In the genomic region with DNA sequence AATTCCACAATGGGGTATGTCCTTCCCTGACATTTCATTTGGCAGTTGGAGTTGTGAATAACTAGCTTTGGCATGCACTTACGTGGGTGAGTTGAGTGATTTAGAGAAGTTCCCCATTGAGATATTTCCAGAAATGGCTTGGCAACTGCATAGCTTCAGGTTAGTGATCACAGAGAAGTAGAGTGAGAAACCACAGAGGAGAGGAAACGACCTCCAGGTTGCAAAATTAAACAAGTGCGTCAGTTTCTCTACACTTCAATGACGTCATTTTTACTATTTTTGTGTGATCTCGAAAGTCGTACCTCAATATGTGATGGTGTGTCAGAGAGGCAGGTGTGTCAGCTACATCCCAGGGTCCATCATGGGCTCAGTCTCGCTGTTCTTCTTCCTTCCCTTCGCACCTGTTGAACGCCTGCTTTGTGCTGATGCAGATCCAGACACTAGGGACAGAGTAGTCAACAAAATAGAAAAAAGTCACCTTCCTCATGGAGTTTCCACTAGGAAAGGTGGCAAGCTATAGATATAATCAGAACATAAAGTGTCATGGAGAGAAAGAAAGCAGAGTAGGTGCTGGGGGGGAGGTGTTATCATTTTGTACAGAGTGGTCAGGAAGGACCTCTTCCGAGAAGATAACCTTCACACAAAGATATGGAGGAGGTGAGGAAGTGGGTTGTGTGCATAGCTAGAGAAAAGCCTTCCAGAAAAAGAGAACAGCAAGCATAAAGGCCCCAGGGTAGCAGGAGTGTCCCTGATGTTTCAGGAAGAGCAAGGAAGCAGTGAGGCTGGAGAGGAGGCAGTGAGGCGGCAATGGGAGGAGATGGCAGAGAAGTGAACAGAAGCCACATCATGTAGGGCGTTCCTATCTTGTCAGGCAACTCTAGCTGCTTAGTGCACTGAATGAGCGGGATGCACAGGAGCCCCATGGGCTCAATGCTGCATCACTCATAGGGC, we compare ENCODE assay signal across 8 cellular contexts.
A peak's percentile ranks its signal among the peaks of the same experiment; 100 is the strongest.
DNase-seq lines count a peak whose midpoint lies in the region; ATAC-seq and TF ChIP-seq lines count a peak whose summit lies in the region.

No MANE protein-coding gene starts in this region.

- H3K36me3 ChIP-seq in OCI-LY1 (ENCODE audit: insufficient read depth, low read length) (peaks cover 80% of the 10 kb centered on the region), sigmoid colon (no peaks in the 10 kb centered on the region), WERI-Rb-1 (no peaks in the 10 kb centered on the region)

- TF ChIP-seq CTCF in OCI-LY1 (IDR thresholded peaks at IDR 0.05; ENCODE audit: low read length) (no peak), endothelial cell (IDR thresholded peaks at IDR 0.05; ENCODE audit: unreplicated experiment) (no peak), sigmoid colon (IDR thresholded peaks at IDR 0.05) (no peak), WERI-Rb-1 (IDR thresholded peaks at IDR 0.05; ENCODE audit: low read depth, low read length) (no peak)

- H3K27ac ChIP-seq in OCI-LY1 (ENCODE audit: low read depth, low read length, poor library complexity, severe bottlenecking), result peak overlapping the region; percentile 62
- no peak overlapping the region for H3K27ac ChIP-seq in sigmoid colon
- H3K27ac ChIP-seq in WERI-Rb-1, result no peak overlapping the region

- TF ChIP-seq EP300 in sigmoid colon (IDR thresholded peaks at IDR 0.05), result no peak

- ATAC-seq in GM18868 (IDR thresholded peaks at IDR 0.05; ENCODE audit: unreplicated experiment), result peak; percentile 93
- ATAC-seq in HG02623 (IDR thresholded peaks at IDR 0.05; ENCODE audit: unreplicated experiment), result peak; percentile 77

- H3K4me3 Mint-ChIP-seq in endothelial cell (ENCODE audit: unreplicated experiment), result no peak overlapping the region

- H3K4me1 Mint-ChIP-seq in endothelial cell (ENCODE audit: unreplicated experiment), result peaks cover 5% of the 10 kb centered on the region

- DNase-seq in iris pigment epithelial cell (ENCODE audit: low read depth), result peak; percentile 13
- DNase-seq in endothelial cell (ENCODE audit: low spot score), result no peak
- DNase-seq in DMS 273 treated with DMSO at 0.1 percent for 48 hours (lab: John Stamatoyannopoulos, UW), result no peak
- no peak for DNase-seq in sigmoid colon
- no peak for DNase-seq in WERI-Rb-1

- H3K4me1 ChIP-seq in OCI-LY1 (ENCODE audit: insufficient read depth, low read length, severe bottlenecking) (peaks cover 28% of the 10 kb centered on the region), sigmoid colon (peaks cover 0 to 4% (median 0%) of the 10 kb centered on the region in 4 donors)

- no peak for TF ChIP-seq POLR2A in sigmoid colon (IDR thresholded peaks at IDR 0.05)

- peaks cover 6% of the 10 kb centered on the region; the same call in 1 of the 2 replicates for H3K79me2 ChIP-seq in OCI-LY1 (ENCODE audit: insufficient read depth, low read length)

- peak overlapping the region; percentile 29; the same call in 1 of the 2 replicates for H3K4me2 ChIP-seq in OCI-LY1 (ENCODE audit: low read length)

- no peak overlapping the region for H3K27ac Mint-ChIP-seq in endothelial cell (ENCODE audit: unreplicated experiment)

- no peaks in the 10 kb centered on the region for H3K27me3 ChIP-seq in OCI-LY1 (ENCODE audit: insufficient read depth, low read length)
- H3K27me3 ChIP-seq in sigmoid colon, result no peaks in the 10 kb centered on the region
- peaks cover 47% of the 10 kb centered on the region for H3K27me3 ChIP-seq in WERI-Rb-1 (ENCODE audit: insufficient read depth, low read depth, severe bottlenecking)

- no peak overlapping the region for H2AFZ ChIP-seq in OCI-LY1 (ENCODE audit: low read length)

- no peaks in the 10 kb centered on the region for H3K36me3 Mint-ChIP-seq in endothelial cell (ENCODE audit: low read depth, unreplicated experiment)

- H3K9me3 Mint-ChIP-seq in endothelial cell (ENCODE audit: unreplicated experiment), result no peaks in the 10 kb centered on the region

- WGBS in sigmoid colon, 2 donors, result 68 to 87% methylated on average over 13 of the region's 13 CpGs

- no peaks in the 10 kb centered on the region for H3K9me2 ChIP-seq in OCI-LY1 (ENCODE audit: low read depth, low read length)

- no peaks in the 10 kb centered on the region for H3K27me3 Mint-ChIP-seq in endothelial cell (ENCODE audit: unreplicated experiment)

- H3F3A ChIP-seq in OCI-LY1 (ENCODE audit: insufficient read depth, low read length), result no peaks in the 10 kb centered on the region

- intact Hi-C loops in sigmoid colon (cut with DNase I), result no loop called here

- H3K9ac ChIP-seq in OCI-LY1 (ENCODE audit: low read length), result no peak overlapping the region

- H3K4me3 ChIP-seq in OCI-LY1 (ENCODE audit: low read depth, low read length, poor library complexity, severe bottlenecking) (no peak overlapping the region), sigmoid colon (no peak overlapping the region), WERI-Rb-1 (ENCODE audit: low read depth, low read length) (no peak overlapping the region)

- no peaks in the 10 kb centered on the region for H4K20me1 ChIP-seq in OCI-LY1 (ENCODE audit: insufficient read depth, low read length)

- H3K9me3 ChIP-seq in OCI-LY1 (ENCODE audit: low read length), result peaks cover 6% of the 10 kb centered on the region; the same call in 1 of the 2 replicates
- no peaks in the 10 kb centered on the region for H3K9me3 ChIP-seq in sigmoid colon
- no peaks in the 10 kb centered on the region for H3K9me3 ChIP-seq in WERI-Rb-1 (ENCODE audit: severe bottlenecking)
